In genomic region chr7:139777304-139777890, GRCh38 we compare ENCODE assay signal across 8 cellular contexts. TPM values are rescaled to one million over a fixed set of nuclear protein-coding genes. Genes with fewer than 3 reads are reported as not detected.
DNase-seq lines count a peak whose midpoint lies in the region; ATAC-seq and TF ChIP-seq lines count a peak whose summit lies in the region.

No MANE protein-coding gene starts in this region.

- peaks cover 17% of the 10 kb centered on the region for H3K27me3 Mint-ChIP-seq in activated T-cell treated with anti-CD3 and anti-CD28 coated beads, Interleukin-2, amount 50 U/mL, for 4 hours (ENCODE audit: low read depth)
- peaks cover 10% of the 10 kb centered on the region for H3K27me3 Mint-ChIP-seq in neural progenitor cell (ENCODE audit: insufficient read depth, low read depth)

- peak overlapping the region; percentile 79 for H3K4me2 ChIP-seq in neural progenitor cell

- H3K27me3 ChIP-seq in neural progenitor cell, result peaks cover 43% of the 10 kb centered on the region

- no peaks in the 10 kb centered on the region for H3K9me3 Mint-ChIP-seq in activated T-cell treated with anti-CD3 and anti-CD28 coated beads, Interleukin-2, amount 50 U/mL, for 4 hours
- H3K9me3 Mint-ChIP-seq in neural progenitor cell, result no peaks in the 10 kb centered on the region

- H3F3A ChIP-seq in neural progenitor cell (ENCODE audit: low read depth), result peaks cover 15% of the 10 kb centered on the region

- H3K36me3 ChIP-seq in neural progenitor cell, result no peaks in the 10 kb centered on the region

- TF ChIP-seq CTCF in C4-2B (conservative IDR thresholded peaks at IDR 0.05) (no peak), fibroblast of mammary gland (conservative IDR thresholded peaks at IDR 0.05; ENCODE audit: control insufficient read depth, insufficient read depth, low read depth, low read length) (no peak), neural progenitor cell (IDR thresholded peaks at IDR 0.05) (no peak)

- peak overlapping the region; percentile 91 for H3K27ac ChIP-seq in C4-2B
- no peak overlapping the region for H3K27ac ChIP-seq in neural progenitor cell

- peak; percentile 7 for ATAC-seq in GM19467 (IDR thresholded peaks at IDR 0.05; ENCODE audit: unreplicated experiment)
- ATAC-seq in activated T-cell treated with anti-CD3 and anti-CD28 coated beads, Interleukin-2, amount 50 U/mL, for 4 hours, result peak; percentile 24 to 35

- no peak overlapping the region for H3K27ac Mint-ChIP-seq in neural progenitor cell

- peak overlapping the region; percentile 97 for H3K4me3 ChIP-seq in fibroblast of mammary gland (ENCODE audit: control insufficient read depth, low read depth, low read length)
- peak overlapping the region; percentile 96 for H3K4me3 ChIP-seq in neural progenitor cell

- H3K4me1 ChIP-seq in neural progenitor cell, result peaks cover 12% of the 10 kb centered on the region

- H3K9me3 ChIP-seq in neural progenitor cell (ENCODE audit: low read depth), result no peaks in the 10 kb centered on the region

- DNase-seq in M059J (ENCODE audit: low read depth) (peak; percentile 30), fibroblast of mammary gland (ENCODE audit: low read depth) (no peak), neural progenitor cell (ENCODE audit: low spot score) (peak; percentile 79), mesenteric fat pad (ENCODE audit: low spot score) (no peak), dedifferentiated amniotic fluid mesenchymal stem cell (ENCODE audit: extremely low spot score) (no peak)
- DNase-seq in activated T-cell treated with anti-CD3 and anti-CD28 coated beads, Interleukin-2, amount 50 U/mL, for 4 hours, result peak; percentile 38

- H3K4me1 Mint-ChIP-seq in activated T-cell treated with anti-CD3 and anti-CD28 coated beads, Interleukin-2, amount 50 U/mL, for 4 hours (ENCODE audit: low read depth), result peaks cover 54% of the 10 kb centered on the region
- H3K4me1 Mint-ChIP-seq in neural progenitor cell, result peaks cover 30% of the 10 kb centered on the region

- peak overlapping the region; percentile 52 for H3K9ac ChIP-seq in neural progenitor cell

- peak overlapping the region; percentile 57 for H2AFZ ChIP-seq in neural progenitor cell (replicated peaks)

- peaks cover 3% of the 10 kb centered on the region for H3K36me3 Mint-ChIP-seq in activated T-cell treated with anti-CD3 and anti-CD28 coated beads, Interleukin-2, amount 50 U/mL, for 4 hours (ENCODE audit: insufficient read depth)
- peaks cover 17% of the 10 kb centered on the region for H3K36me3 Mint-ChIP-seq in neural progenitor cell

- H3K4me3 Mint-ChIP-seq in activated T-cell treated with anti-CD3 and anti-CD28 coated beads, Interleukin-2, amount 50 U/mL, for 4 hours, result peak overlapping the region; percentile 99
- H3K4me3 Mint-ChIP-seq in neural progenitor cell, result peak overlapping the region; percentile 99

- peaks cover 46% of the 10 kb centered on the region for H3K79me2 ChIP-seq in neural progenitor cell (ENCODE audit: low read depth)

- H4K20me1 ChIP-seq in neural progenitor cell (ENCODE audit: low read depth), result peaks cover 43% of the 10 kb centered on the region

RNA-seq across cellular contexts. Expression of gene HIPK2, which starts 0.4 kb away (rescaled TPM):
- 12.1 and 18.3 TPM in 2 replicates for total RNA-seq in M059J (2014; rRNA removed; shearing (Covaris generic))
- 10 to 100 TPM; 20.3 to 26.8 (median 26.1) TPM for total RNA-seq in activated T-cell treated with anti-CD3 and anti-CD28 coated beads, Interleukin-2, amount 50 U/mL, for 4 hours
- total RNA-seq in neural progenitor cell (ENCODE audit: low replicate concordance) (12.8 and 14.2 TPM in 2 replicates), mesenteric fat pad (217 TPM)

RNA-seq across cellular contexts. Expression of gene TBXAS1, which starts 51.7 kb away (rescaled TPM):
- 5.3 and 7.8 TPM in 2 replicates for total RNA-seq in M059J (2014; rRNA removed; shearing (Covaris generic))
- 1 to 10 TPM; 1.7 to 4.1 (median 4.0) TPM for total RNA-seq in activated T-cell treated with anti-CD3 and anti-CD28 coated beads, Interleukin-2, amount 50 U/mL, for 4 hours
- total RNA-seq in neural progenitor cell (ENCODE audit: low replicate concordance) (1.5 TPM in 1 of 2 replicates, not detected in the other), mesenteric fat pad (35.2 TPM)

Comparison
In these comparisons a context has a peak if more than half of its experiments do, and no peak if none do; other contexts are left out.
1. DNase-seq: peak in M059J (single experiment), activated T-cell treated with anti-CD3 and anti-CD28 coated beads, Interleukin-2, amount 50 U/mL, for 4 hours (single experiment) and neural progenitor cell (single experiment); none in fibroblast of mammary gland (single experiment), mesenteric fat pad (single experiment) and dedifferentiated amniotic fluid mesenchymal stem cell (single experiment).